8 cellular contexts compared by ENCODE assay signal in genomic region chr3:43621406-43621973, GRCh38. TPM values are rescaled to one million over a fixed set of nuclear protein-coding genes. Genes with fewer than 3 reads are reported as not detected.
DNase-seq lines count a peak whose midpoint lies in the region; ATAC-seq and TF ChIP-seq lines count a peak whose summit lies in the region.

No MANE protein-coding gene starts in this region.

- H3K9ac ChIP-seq in HUES48 (ENCODE audit: low read depth, low read length) (peak overlapping the region; percentile 72), stomach smooth muscle (ENCODE audit: low read length in 2 of 2) (peak overlapping the region; percentile 80)

- H3K4me1 ChIP-seq in HUES48 (ENCODE audit: control insufficient read depth, insufficient read depth, low read length) = 0 out of 2 replicates have a peak, but pooled peaks cover 4% of the 10 kb centered on the region
- H3K4me1 ChIP-seq in stomach smooth muscle (ENCODE audit: control insufficient read depth, insufficient read depth, low read length) = peaks cover 4% of the 10 kb centered on the region

- H3K4me3 ChIP-seq in HUES48 (ENCODE audit: low read depth, low read length) (peak overlapping the region; percentile 73), kidney epithelial cell (ENCODE audit: low read depth, low read length) (peak overlapping the region; percentile 96), stomach smooth muscle (ENCODE audit: low read length in 2 of 2) (peak overlapping the region; percentile 58 to 84)

- H3K4me3 Mint-ChIP-seq in brain = peak overlapping the region; percentile 92 to 100 (median 97)

- H3K9me3 ChIP-seq in HUES48 (ENCODE audit: control insufficient read depth, insufficient read depth, low read length) (no peaks in the 10 kb centered on the region), stomach smooth muscle (ENCODE audit: control insufficient read depth in 2 of 2, low read length in 2 of 2) (no peaks in the 10 kb centered on the region)

- H3K27ac ChIP-seq in HUES48 (ENCODE audit: low read depth, low read length) (peak overlapping the region; percentile 88), stomach smooth muscle (ENCODE audit: low read length) (peak overlapping the region; percentile 75)

- H3K27me3 Mint-ChIP-seq in brain = peaks cover 24% of the 10 kb centered on the region

- H3K4me1 Mint-ChIP-seq in brain = peaks cover 61% of the 10 kb centered on the region

- no peaks in the 10 kb centered on the region for H3K36me3 Mint-ChIP-seq in brain

- H3K27ac Mint-ChIP-seq in brain = peak overlapping the region; percentile 88 to 98 (median 94)

- H3K27me3 ChIP-seq in HUES48 (ENCODE audit: control insufficient read depth, insufficient read depth, low read length) (no peaks in the 10 kb centered on the region), kidney epithelial cell (ENCODE audit: control insufficient read depth, insufficient read depth, low read length) (no peaks in the 10 kb centered on the region), stomach smooth muscle (ENCODE audit: control insufficient read depth in 1 of 2, insufficient read depth in 2 of 2, low read length in 2 of 2) (no peaks in the 10 kb centered on the region)

- no peak for ATAC-seq in GM19452 (IDR thresholded peaks at IDR 0.05; ENCODE audit: unreplicated experiment)

- H3K9me3 Mint-ChIP-seq in brain = peaks cover 0 to 5% (median 4%) of the 10 kb centered on the region in 5 experiments

- DNase-seq in ELR (ENCODE audit: low read depth) (peak; percentile 32), kidney epithelial cell (ENCODE audit: low read depth) (no peak), COLO829 (ENCODE audit: low spot score) (no peak)
- DNase-seq in activated effector memory CD4-positive, alpha-beta T cell treated with anti-CD3 and anti-CD28 coated beads, Interleukin-2, amount 50 U/mL, for 16 hours = no peak

- no peaks in the 10 kb centered on the region for H3K36me3 ChIP-seq in HUES48 (ENCODE audit: control insufficient read depth, insufficient read depth, low read length)
- no peaks in the 10 kb centered on the region for H3K36me3 ChIP-seq in kidney epithelial cell (ENCODE audit: control insufficient read depth, insufficient read depth, low read length)
- H3K36me3 ChIP-seq in stomach smooth muscle (ENCODE audit: control insufficient read depth in 2 of 2, insufficient read depth in 2 of 2, low read length in 2 of 2) = no peaks in the 10 kb centered on the region

- no peak for TF ChIP-seq CTCF in brain (conservative IDR thresholded peaks at IDR 0.05)
- no peak for TF ChIP-seq CTCF in kidney epithelial cell (IDR thresholded peaks at IDR 0.05; ENCODE audit: insufficient read depth, low read length, poor library complexity, severe bottlenecking)

RNA-seq across cellular contexts. Expression of gene ANO10, which starts 0.3 kb away (rescaled TPM):
- polyA plus RNA-seq in brain (ENCODE audit: insufficient read depth, low read depth, low replicate concordance) = 35.4 TPM
- total RNA-seq in kidney epithelial cell = 51.1 and 57.3 TPM in 2 replicates
